Comparison of ENCODE assay signal across 25 cellular contexts in the genomic region with DNA sequence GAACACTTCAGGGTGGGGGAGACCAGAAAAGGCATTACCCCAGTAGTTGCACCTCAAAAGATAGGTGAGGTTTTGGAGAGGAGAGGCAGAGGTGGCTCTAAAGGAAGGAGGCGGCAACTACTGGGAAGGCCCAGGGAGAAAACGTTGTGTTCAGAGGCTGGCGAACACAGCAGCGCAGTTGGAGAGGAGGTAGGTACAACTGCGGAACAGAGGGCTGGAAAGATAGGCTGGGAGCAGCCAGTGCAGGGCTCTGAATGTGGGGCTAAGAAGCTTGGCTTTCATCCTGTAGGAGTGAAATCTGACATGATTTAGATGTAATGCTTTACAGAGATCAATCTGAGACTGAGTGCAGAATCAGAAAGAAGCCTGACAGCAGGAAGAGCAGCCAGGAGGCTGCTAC.
"Had no signal": no experiment of that assay in that cellular context is flagged by ENCODE, and none has a peak within 500 bp of the region (broad histone marks: within the 10 kb centered on the region; RNA-seq: fewer than 3 reads in every experiment).

No MANE protein-coding gene starts in this region.

- ATAC-seq: activated CD8-positive, alpha-beta T cell treated with anti-CD3 and anti-CD28 coated beads, Interleukin-2, amount 10 ng/mL, durations not matched to agents 7 days and 5 days; SK-N-SH treated with all-trans-retinoic acid at 6 μM for 48 hours; WTC11 had no signal

- DNase-seq: activated CD4-positive, alpha-beta T cell treated with anti-CD3 and anti-CD28 coated beads for 48 hours; activated CD4-positive, alpha-beta T cell treated with anti-CD3 and anti-CD28 coated beads, Interleukin-2, amount 50 U/mL, for 4 hours; activated CD4-positive, CD25-positive, alpha-beta regulatory T cell treated with anti-CD3 and anti-CD28 coated beads, Interleukin-2, amount 50 U/mL, for 72 hours; activated CD8-positive, alpha-beta memory T cell treated with anti-CD3 and anti-CD28 coated beads, Interleukin-2, amount 50 U/mL, for 48 hours; activated CD8-positive, alpha-beta T cell treated with anti-CD3 and anti-CD28 coated beads, Interleukin-2, amount 10 ng/mL, durations not matched to agents 7 days and 5 days; activated naive CD4-positive, alpha-beta T cell treated with anti-CD3 and anti-CD28 coated beads, Interleukin-2, amount 50 U/mL, for 16 hours; activated naive CD8-positive, alpha-beta T cell treated with anti-CD3 and anti-CD28 coated beads, Interleukin-2, amount 10 ng/mL, durations not matched to agents 7 days and 5 days; activated T-cell treated with anti-CD3 and anti-CD28 coated beads, Interleukin-2, amount 50 U/mL, for 1 hour; adrenal gland; aorta; MG63; MV-4-11; NCI-H1092 treated with DMSO at 0.1 percent for 48 hours; NCI-H1417 treated with DMSO at 0.1 percent for 48 hours; NCI-H1694; NCI-H2029 treated with DMSO at 0.1 percent for 48 hours; NCI-H345; NCI-H510A; SHP77; SW 1271 had no signal

- H3K4me3 ChIP-seq: adrenal gland, cardiac muscle cell, MG63, SJSA1 had no signal

- H3K27ac ChIP-seq: adrenal gland, cardiac muscle cell, SJSA1 had no signal

- H3K36me3 ChIP-seq: adrenal gland, cardiac muscle cell, MG63, SJSA1 had no signal

- H3K4me1 ChIP-seq: adrenal gland, SJSA1 had no signal

- H3K27me3 ChIP-seq: adrenal gland, cardiac muscle cell, MG63, SJSA1 had no signal

- FAIRE-seq: RCC 7860 had no signal

- H3K9me3 ChIP-seq: adrenal gland, MG63, SJSA1 had no signal
